ENCODE assay signal across 28 cellular contexts in the genomic region with DNA sequence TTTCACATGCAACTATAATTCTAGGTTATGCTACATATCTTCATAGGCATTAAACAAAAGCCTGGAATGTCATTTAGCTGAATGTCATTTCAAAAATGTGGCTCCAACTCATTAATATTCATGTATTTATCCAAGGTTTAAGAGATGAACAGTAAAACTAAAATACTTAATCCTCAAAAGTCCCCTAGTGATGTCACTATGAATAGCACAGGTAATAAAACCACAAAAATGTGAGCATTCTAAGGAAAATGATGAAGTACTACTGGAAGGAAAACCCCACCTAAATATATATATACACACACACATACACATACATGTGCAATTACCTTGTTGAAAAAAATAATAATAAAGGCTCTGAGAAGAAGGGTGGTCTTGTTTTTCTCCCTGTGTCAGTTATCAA.
"Had no signal": no experiment of that assay in that cellular context is flagged by ENCODE, and none has a peak within 500 bp of the region (broad histone marks: within the 10 kb centered on the region; RNA-seq: fewer than 3 reads in every experiment).

No MANE protein-coding gene starts in this region.

- H3K27ac Mint-ChIP-seq: activated CD4-positive, alpha-beta T cell treated with anti-CD3 and anti-CD28 coated beads, Interleukin-2, amount 10 ng/mL, durations not matched to agents 24 days and 14 days; activated CD8-positive, alpha-beta T cell treated with anti-CD3 and anti-CD28 coated beads for 36 hours; activated naive CD4-positive, alpha-beta T cell treated with anti-CD3 and anti-CD28 coated beads for 36 hours; activated naive CD4-positive, alpha-beta T cell treated with anti-CD3 and anti-CD28 coated beads, Interleukin-2, amount 50 U/mL, for 72 hours; T-cell had no signal

- H3K4me3 ChIP-seq: adrenal gland, body of pancreas, breast epithelium, SJCRH30, SK-N-MC had no signal

- H3K27ac ChIP-seq: adrenal gland, body of pancreas, breast epithelium, SJCRH30, SK-N-MC had no signal

- H3K36me3 ChIP-seq: adrenal gland, breast epithelium, SJCRH30 had no signal

- DNase-seq: activated CD4-positive, alpha-beta T cell treated with anti-CD3 and anti-CD28 coated beads, Interleukin-2, amount 10 ng/mL, durations not matched to agents 24 days and 14 days; activated CD4-positive, alpha-beta T cell treated with anti-CD3 and anti-CD28 coated beads, Interleukin-2, amount 50 U/mL, for 4 hours; activated CD8-positive, alpha-beta T cell treated with anti-CD3 and anti-CD28 coated beads for 36 hours; activated gamma-delta T cell treated with Interleukin-2 at 50 U/mL for 16 hours; activated naive CD4-positive, alpha-beta T cell treated with anti-CD3 and anti-CD28 coated beads for 36 hours; activated T-cell treated with anti-CD3 and anti-CD28 coated beads, Interleukin-2, amount 50 U/mL, for 1 hour; adrenal gland; body of pancreas; Karpas-422; NCI-H1105; NCI-H1417 treated with DMSO at 0.1 percent for 48 hours; NCI-H187 treated with DMSO at 0.1 percent for 48 hours; NCI-H2081; NCI-H2171 treated with DMSO at 0.1 percent for 48 hours; NCI-H2227 treated with DMSO at 0.1 percent for 48 hours; NCI-H446; NCI-H510A treated with DMSO at 0.1 percent for 48 hours; NK-92 treated with Interleukin-12 subunit alpha and Interleukin-12 subunit beta, amount 100 ng/mL, for 24 hours; SHP77; SJCRH30; T-cell; T1000 had no signal

- H3K4me3 Mint-ChIP-seq: activated CD4-positive, alpha-beta T cell treated with anti-CD3 and anti-CD28 coated beads, Interleukin-2, amount 10 ng/mL, durations not matched to agents 24 days and 14 days; activated CD8-positive, alpha-beta T cell treated with anti-CD3 and anti-CD28 coated beads for 36 hours; activated naive CD4-positive, alpha-beta T cell treated with anti-CD3 and anti-CD28 coated beads for 36 hours; T-cell had no signal

- H3K9me3 Mint-ChIP-seq: activated CD4-positive, alpha-beta T cell treated with anti-CD3 and anti-CD28 coated beads, Interleukin-2, amount 10 ng/mL, durations not matched to agents 24 days and 14 days had no signal

- FAIRE-seq: astrocyte, TTC549 had no signal

- H3K27me3 ChIP-seq: adrenal gland, body of pancreas, breast epithelium, SJCRH30 had no signal

- H3K4me1 ChIP-seq: breast epithelium, SJCRH30 had no signal

- H3K9me3 ChIP-seq: adrenal gland, body of pancreas, breast epithelium, SJCRH30 had no signal

- H3K27me3 Mint-ChIP-seq: activated CD4-positive, alpha-beta T cell treated with anti-CD3 and anti-CD28 coated beads, Interleukin-2, amount 10 ng/mL, durations not matched to agents 24 days and 14 days; activated CD8-positive, alpha-beta T cell treated with anti-CD3 and anti-CD28 coated beads for 36 hours; T-cell had no signal

- ATAC-seq: activated CD8-positive, alpha-beta T cell treated with anti-CD3 and anti-CD28 coated beads for 36 hours; activated naive CD4-positive, alpha-beta T cell treated with anti-CD3 and anti-CD28 coated beads, Interleukin-2, amount 50 U/mL, for 72 hours; body of pancreas; Panc1; T-cell had no signal
